ENCODE assay signal across 8 cellular contexts in the genomic region with DNA sequence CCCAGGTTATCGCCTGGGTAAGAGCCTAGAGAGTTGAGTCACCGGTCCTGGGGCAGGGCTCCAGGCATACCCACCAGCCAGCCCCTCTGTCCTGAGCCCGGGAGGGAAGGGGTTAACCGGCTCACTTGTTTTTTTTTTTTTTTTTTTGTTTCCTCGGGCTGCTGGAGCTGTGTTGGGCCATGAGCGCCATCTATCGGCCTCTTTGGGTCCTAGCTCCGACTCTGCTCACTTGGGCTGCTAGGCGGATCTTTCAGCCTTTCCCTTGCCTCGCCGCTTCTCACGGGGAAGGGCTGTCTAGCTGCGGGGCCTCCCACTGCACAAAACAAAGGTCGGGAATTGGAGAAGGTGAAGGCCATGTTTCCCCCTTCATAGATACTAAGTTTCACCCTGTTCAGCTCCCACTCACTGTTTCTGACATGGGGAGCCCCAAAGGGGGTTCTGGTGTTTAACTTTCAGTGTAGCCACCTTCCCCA. TPM values are rescaled to one million over a fixed set of nuclear protein-coding genes. Genes with fewer than 3 reads are reported as not detected.
DNase-seq lines count a peak whose midpoint lies in the region; ATAC-seq and TF ChIP-seq lines count a peak whose summit lies in the region.

No MANE protein-coding gene starts in this region.

- no peaks in the 10 kb centered on the region for H3F3A ChIP-seq in smooth muscle cell (ENCODE audit: low read depth)

- TF ChIP-seq CTCF in body of pancreas (IDR thresholded peaks at IDR 0.05) (peak; percentile 50 to 96 (median 78)), smooth muscle cell (IDR thresholded peaks at IDR 0.05; ENCODE audit: borderline replicate concordance, insufficient read depth, poor library complexity, severe bottlenecking) (peak; percentile 67)

- no peak overlapping the region for H3K9ac ChIP-seq in smooth muscle cell (ENCODE audit: low read depth)

- peaks cover 4% of the 10 kb centered on the region for H3K79me2 ChIP-seq in smooth muscle cell (ENCODE audit: low read depth)

- no peaks in the 10 kb centered on the region for H3K9me3 ChIP-seq in HAP-1
- no peaks in the 10 kb centered on the region for H3K9me3 ChIP-seq in body of pancreas
- H3K9me3 ChIP-seq in iPS DF 6.9 (ENCODE audit: control insufficient read depth, insufficient read depth, low read length): no peaks in the 10 kb centered on the region
- no peaks in the 10 kb centered on the region for H3K9me3 ChIP-seq in smooth muscle cell (replicated peaks; ENCODE audit: low read depth)

- 0 to 1% methylated on average over 14 of the region's 14 CpGs for WGBS in body of pancreas, 2 donors
- no CpG with 5 or more reads among the region's 14 CpGs for WGBS in iPS DF 6.9 (ENCODE audit: insufficient coverage, insufficient read length)
- WGBS in smooth muscle cell (ENCODE audit: low lambda C conversion rate): under 1% methylated on average over 14 of the region's 14 CpGs

- H3K27me3 ChIP-seq in HAP-1 (ENCODE audit: low read depth) (peaks cover 4% of the 10 kb centered on the region; the same call in 1 of the 2 replicates), body of pancreas (no peaks in the 10 kb centered on the region), iPS DF 6.9 (ENCODE audit: control insufficient read depth, insufficient read depth, low read length) (peaks cover 16% of the 10 kb centered on the region), smooth muscle cell (ENCODE audit: low read depth) (peaks cover 57% of the 10 kb centered on the region)

- peak in 1 of 3 donors; percentile 7 for TF ChIP-seq POLR2A in body of pancreas (IDR thresholded peaks at IDR 0.05)

- intact Hi-C loops in body of pancreas (cut with DNase I): loop anchor here (5.0 kb wide), 1 partner anchor 159 kb away; a partner anchor contains a TSS

- no peaks in the 10 kb centered on the region for H4K20me1 ChIP-seq in smooth muscle cell (ENCODE audit: low read depth)

- peak; percentile 70 for ATAC-seq in body of pancreas
- ATAC-seq in HG03108 (IDR thresholded peaks at IDR 0.05; ENCODE audit: unreplicated experiment): no peak

- H3K27ac ChIP-seq in body of pancreas: no peak overlapping the region
- no peak overlapping the region for H3K27ac ChIP-seq in iPS DF 6.9 (ENCODE audit: low read length)
- no peak overlapping the region for H3K27ac ChIP-seq in smooth muscle cell (ENCODE audit: low read depth)

- H3K4me3 ChIP-seq in HAP-1 (no peak overlapping the region), body of pancreas (no peak overlapping the region), iPS DF 6.9 (ENCODE audit: low read length) (no peak overlapping the region), smooth muscle cell (no peak overlapping the region)

- H2AFZ ChIP-seq in smooth muscle cell (ENCODE audit: low read depth): no peak overlapping the region

- DNase-seq in CMK (ENCODE audit: low read depth) (peak; percentile 72), HAP-1 (ENCODE audit: low spot score in 2 of 2) (peak; percentile 82 to 90), NCI-H2107 treated with DMSO at 0.1 percent for 48 hours (lab: John Stamatoyannopoulos, UW; ENCODE audit: unreplicated experiment) (peak; percentile 71), UCSD-AML1 (lab: John Stamatoyannopoulos, UW; ENCODE audit: unreplicated experiment) (peak; percentile 77), body of pancreas (peak; percentile 85 to 88 (median 87)), iPS DF 6.9 (ENCODE audit: low read depth, low spot score) (peak; percentile 88), smooth muscle cell (lab: John Stamatoyannopoulos, UW; ENCODE audit: unreplicated experiment) (peak; percentile 36)

- H3K4me1 ChIP-seq in HAP-1: peaks cover 11% of the 10 kb centered on the region
- peaks cover 22% of the 10 kb centered on the region for H3K4me1 ChIP-seq in body of pancreas
- H3K4me1 ChIP-seq in iPS DF 6.9 (ENCODE audit: control insufficient read depth, insufficient read depth, low read length): no peaks in the 10 kb centered on the region
- no peaks in the 10 kb centered on the region for H3K4me1 ChIP-seq in smooth muscle cell (ENCODE audit: low read depth)

- in situ Hi-C loops in HAP-1 (cut with MboI; ENCODE audit: low sequenced_read_pairs): loop anchor here (5.0 kb wide), 1 partner anchor 159 kb away; a partner anchor contains a TSS

- H3K4me2 ChIP-seq in smooth muscle cell: no peak overlapping the region

- H3K36me3 ChIP-seq in HAP-1 (replicated peaks) (peaks cover 7% of the 10 kb centered on the region), body of pancreas (replicated peaks in 1 of 2; ENCODE audit: insufficient read depth in 1 of 2, low read depth in 2 of 2) (no peaks in the 10 kb centered on the region), iPS DF 6.9 (ENCODE audit: control insufficient read depth, insufficient read depth, low read length) (no peaks in the 10 kb centered on the region), smooth muscle cell (ENCODE audit: low read depth) (no peaks in the 10 kb centered on the region)

RNA-seq across cellular contexts. Expression of a gene that starts 2.8 kb away (rescaled TPM):
- total RNA-seq in body of pancreas: 10 to 100 TPM; 20.8 to 34.5 TPM
- total RNA-seq in smooth muscle cell: 36.7 and 39.4 TPM in 2 replicates
- polyA plus RNA-seq in smooth muscle cell: 40.5 and 49.2 TPM in 2 replicates

Comparison
In these comparisons a context has a peak if more than half of its experiments do, and no peak if none do; other contexts are left out.
1. DNase-seq: peak in every context shown above with its lines; median percentile 88 in iPS DF 6.9; 87 in body of pancreas; 86 in HAP-1; 77 in UCSD-AML1; 72 in CMK; 71 in NCI-H2107 treated with DMSO at 0.1 percent for 48 hours; 36 in smooth muscle cell.